In the genomic region with DNA sequence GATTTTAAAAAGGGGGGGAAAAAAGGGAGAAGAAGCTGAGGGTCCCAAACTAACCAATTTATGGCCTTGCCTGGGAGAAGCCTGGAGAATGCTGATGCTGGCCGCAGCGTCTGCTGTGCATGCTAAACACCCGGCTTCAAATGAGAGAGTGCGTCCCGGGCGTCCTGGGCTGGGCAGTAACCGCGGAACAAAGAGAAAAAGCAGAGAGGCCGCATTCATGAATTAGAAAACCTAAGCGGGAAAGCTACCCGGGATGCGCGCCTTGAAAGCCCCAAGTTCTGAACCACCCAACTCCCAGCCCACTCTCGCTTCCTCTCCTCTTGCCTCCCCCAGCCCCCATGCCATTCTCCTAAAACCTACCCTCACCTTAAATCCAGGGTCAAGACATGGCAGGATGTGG, we compare ENCODE assay signal across 13 cellular contexts. TPM values are rescaled to one million over a fixed set of nuclear protein-coding genes. Genes with fewer than 3 reads are reported as not detected.
A peak's percentile ranks its signal among the peaks of the same experiment; 100 is the strongest.
DNase-seq lines count a peak whose midpoint lies in the region; ATAC-seq and TF ChIP-seq lines count a peak whose summit lies in the region.
"Had no signal": no experiment of that assay in that cellular context is flagged by ENCODE, and none has a peak within 500 bp of the region (broad histone marks: within the 10 kb centered on the region; RNA-seq: fewer than 3 reads in every experiment).

No MANE protein-coding gene starts in this region.

- in situ Hi-C loops in gastrocnemius medialis (cut with MboI; ENCODE audit: low sequenced_read_pairs in 4 of 4), result loop anchor here in 1 of 4 donors (25.0 kb wide), 1 partner anchor 158 kb away; no protein-coding TSS in a partner anchor

- peak overlapping the region; percentile 31 for H3K9ac ChIP-seq in HUES6 (ENCODE audit: low read length)
- peak overlapping the region; percentile 36; the same call in 1 of the 2 replicates for H3K9ac ChIP-seq in iPS-20b (ENCODE audit: low read depth, low read length)

- H3K4me3 ChIP-seq in HUES6 (ENCODE audit: low read depth, low read length), result peak overlapping the region; percentile 53
- H3K4me3 ChIP-seq in coronary artery, result peak overlapping the region; percentile 98
- peak overlapping the region; percentile 61 for H3K4me3 ChIP-seq in iPS-20b (ENCODE audit: low read length)
- H3K4me3 ChIP-seq in gastrocnemius medialis, result peak overlapping the region in 1 of 4 donors; percentile 99
- H3K4me3 ChIP-seq in left lung, result no peak overlapping the region

- H3K36me3 ChIP-seq in HUES6 (ENCODE audit: control insufficient read depth, insufficient read depth, low read length) (peaks cover 3% of the 10 kb centered on the region; the same call in 1 of the 2 replicates), iPS-20b (ENCODE audit: insufficient read depth, low read depth, low read length) (no peaks in the 10 kb centered on the region), gastrocnemius medialis (no peaks in the 10 kb centered on the region), left lung (peaks cover 0 to 8% of the 10 kb centered on the region in 2 donors)

- H3K4me1 ChIP-seq in HUES6 (ENCODE audit: control insufficient read depth, insufficient read depth, low read length) (peaks cover 86% of the 10 kb centered on the region), iPS-20b (ENCODE audit: insufficient read depth, low read length) (peaks cover 46% of the 10 kb centered on the region; the same call in 1 of the 2 replicates), gastrocnemius medialis (peaks cover 59 to 86% of the 10 kb centered on the region in 2 donors), left lung (peaks cover 7 to 19% of the 10 kb centered on the region in 2 donors)

- no peak for TF ChIP-seq POLR2A in gastrocnemius medialis (IDR thresholded peaks at IDR 0.05)

- H3K9me3 ChIP-seq in HUES6 (ENCODE audit: control insufficient read depth, insufficient read depth, low read depth, low read length) (no peaks in the 10 kb centered on the region), iPS-20b (ENCODE audit: insufficient read depth, low read depth, low read length) (no peaks in the 10 kb centered on the region), gastrocnemius medialis (no peaks in the 10 kb centered on the region), left lung (no peaks in the 10 kb centered on the region)

- TF ChIP-seq CTCF in coronary artery (IDR thresholded peaks at IDR 0.05), result no peak
- no peak for TF ChIP-seq CTCF in gastrocnemius medialis (IDR thresholded peaks at IDR 0.05 in 4 of 5, conservative IDR thresholded peaks at IDR 0.05 in 1 of 5)
- TF ChIP-seq CTCF in left lung (IDR thresholded peaks at IDR 0.05), result no peak

- intact Hi-C loops in gastrocnemius medialis (cut with DNase I; ENCODE audit: low total_unique reads) (no loop called here), left lung (cut with DNase I) (no loop called here)

- no peak for ATAC-seq in gastrocnemius medialis
- no peak for ATAC-seq in HG02938 (IDR thresholded peaks at IDR 0.05; ENCODE audit: unreplicated experiment)
- ATAC-seq in left lung, result no peak
- ATAC-seq: activated CD8-positive, alpha-beta T cell treated with anti-CD3 and anti-CD28 coated beads for 36 hours; T-helper 17 cell had no signal

- DNase-seq in coronary artery (ENCODE audit: low spot score) (peak; percentile 70), gastrocnemius medialis (no peak), NCI-H524 treated with DMSO at 0.1 percent for 48 hours (lab: John Stamatoyannopoulos, UW) (no peak), left lung (no peak), SKM-1 (lab: John Stamatoyannopoulos, UW; ENCODE audit: unreplicated experiment) (no peak)
- DNase-seq: activated CD8-positive, alpha-beta T cell treated with anti-CD3 and anti-CD28 coated beads for 36 hours; activated naive CD4-positive, alpha-beta T cell treated with anti-CD3 and anti-CD28 coated beads, Interleukin-2, amount 10 ng/mL, durations not matched to agents 7 days and 5 days; effector memory CD4-positive, alpha-beta T cell; OCI-M1; T-helper 17 cell had no signal

- H3K27ac ChIP-seq in HUES6 (ENCODE audit: low read depth, low read length) (no peak overlapping the region), coronary artery (peak overlapping the region; percentile 94 to 98), iPS-20b (ENCODE audit: low read length) (no peak overlapping the region), gastrocnemius medialis (peak overlapping the region; percentile 90 to 95 (median 94)), left lung (no peak overlapping the region)

- H3K27me3 ChIP-seq in HUES6 (ENCODE audit: control insufficient read depth, insufficient read depth, low read length), result peaks cover 52% of the 10 kb centered on the region
- peaks cover 97% of the 10 kb centered on the region for H3K27me3 ChIP-seq in iPS-20b (ENCODE audit: insufficient read depth, low read length)
- no peaks in the 10 kb centered on the region for H3K27me3 ChIP-seq in gastrocnemius medialis
- peaks cover 15 to 37% of the 10 kb centered on the region in 2 donors for H3K27me3 ChIP-seq in left lung

RNA-seq across cellular contexts. Expression of a gene that starts 6.5 kb away (rescaled TPM):
- total RNA-seq in gastrocnemius medialis, result 10 to 100 TPM in 3 of 4 donors, 1 to 10 TPM in 1; 8.8 to 40.0 (median 36.6) TPM
- total RNA-seq in left lung, result 1 to 10 TPM; 5.1 to 7.4 TPM

Comparison
In these comparisons a context has a peak if more than half of its experiments do, and no peak if none do; other contexts are left out.
1. H3K27ac ChIP-seq: peak in coronary artery (2 of 2) and gastrocnemius medialis (4 of 4); none in HUES6 (single experiment), iPS-20b (single experiment) and left lung (0 of 2).
2. H3K4me3 ChIP-seq: peak in HUES6 (single experiment), coronary artery (single experiment) and iPS-20b (single experiment); none in left lung (0 of 2).